ENCODE assay signal across 8 cellular contexts in genomic region chr19:55467236-55468053, GRCh38. TPM values are rescaled to one million over a fixed set of nuclear protein-coding genes. Genes with fewer than 3 reads are reported as not detected.
A peak's percentile ranks its signal among the peaks of the same experiment; 100 is the strongest.
DNase-seq lines count a peak whose midpoint lies in the region; ATAC-seq, FAIRE-seq and TF ChIP-seq lines count a peak whose summit lies in the region.

No MANE protein-coding gene starts in this region.

- TF ChIP-seq CTCF in sigmoid colon (IDR thresholded peaks at IDR 0.05), result peak; percentile 91 to 99 (median 94)

- intact Hi-C loops in Right ventricle myocardium superior (cut with DNase I), result loop anchor here (5.0 kb wide), 2 partner anchors 35 to 165 kb away; no protein-coding TSS in a partner anchor
- intact Hi-C loops in sigmoid colon (cut with DNase I), result loop anchor here (1.0 kb wide), 1 partner anchor 37 kb away; no protein-coding TSS in a partner anchor

- H3K4me1 ChIP-seq in sigmoid colon, result peaks cover 0 to 9% (median 4%) of the 10 kb centered on the region in 4 donors

- 25 to 33% methylated on average over 29 of the region's 29 CpGs for WGBS in sigmoid colon, 2 donors

- no peak for FAIRE-seq in H54 (lab: Jason Lieb, UNC)

- no peak for TF ChIP-seq POLR2A in H54 (IDR thresholded peaks at IDR 0.05; ENCODE audit: low read depth, low read length)
- TF ChIP-seq POLR2A in sigmoid colon (IDR thresholded peaks at IDR 0.05), result no peak

- H3K27me3 ChIP-seq in sigmoid colon, result no peaks in the 10 kb centered on the region

- H3K27ac ChIP-seq in sigmoid colon, result peak overlapping the region in 1 of 4 donors; percentile 36

- DNase-seq in CD1c-positive myeloid dendritic cell (ENCODE audit: extremely low spot score) (peak; percentile 75), H54 (ENCODE audit: insufficient read length, low spot score) (peak; percentile 93), RPMI7951 (ENCODE audit: low read depth) (peak; percentile 68), activated gamma-delta T cell treated with Interleukin-2 at 50 U/mL for 16 hours (peak; percentile 73), Right ventricle myocardium superior (peak; percentile 86), sigmoid colon (peak; percentile 84), NCI-H526 treated with DMSO at 0.1 percent for 48 hours (lab: John Stamatoyannopoulos, UW) (no peak), NCI-H2081 (lab: John Stamatoyannopoulos, UW) (no peak)

- peak; percentile 94 for ATAC-seq in Right ventricle myocardium superior (ENCODE audit: poor library complexity)

- no peaks in the 10 kb centered on the region for H3K9me3 ChIP-seq in sigmoid colon

- TF ChIP-seq EP300 in sigmoid colon (IDR thresholded peaks at IDR 0.05), result peak in 1 of 4 donors; percentile 30

- H3K4me3 ChIP-seq in sigmoid colon, result no peak overlapping the region

- no peaks in the 10 kb centered on the region for H3K36me3 ChIP-seq in sigmoid colon

RNA-seq across cellular contexts. Expression of gene C19orf85, which starts 2.9 kb away (rescaled TPM):
- total RNA-seq in RPMI7951 (2014; rRNA removed; shearing (Covaris generic)), result not detected in 2 replicates
- not detected for total RNA-seq in Right ventricle myocardium superior
- total RNA-seq in sigmoid colon, result not detected
- polyA plus RNA-seq in sigmoid colon, result under 1 TPM in 1 of 3 donors, not detected in 2; 0.07 TPM

RNA-seq across cellular contexts. Expression of gene ISOC2, which starts 6.0 kb away (rescaled TPM):
- total RNA-seq in RPMI7951 (2014; rRNA removed; shearing (Covaris generic)), result 81.9 and 120 TPM in 2 replicates
- total RNA-seq in Right ventricle myocardium superior, result 48.9 TPM
- 100 to 1,000 TPM in 2 of 4 donors, 10 to 100 TPM in 2; 90.3 to 114 (median 101) TPM for total RNA-seq in sigmoid colon
- 100 to 1,000 TPM; 147 to 173 (median 162) TPM for polyA plus RNA-seq in sigmoid colon

RNA-seq across cellular contexts. Expression of gene ZNF628, which starts 9.0 kb away (rescaled TPM):
- total RNA-seq in RPMI7951 (2014; rRNA removed; shearing (Covaris generic)), result 3.1 and 5.3 TPM in 2 replicates
- 4.7 TPM for total RNA-seq in Right ventricle myocardium superior
- total RNA-seq in sigmoid colon, result 10 to 100 TPM in 1 of 4 donors, 1 to 10 TPM in 3; 1.4 to 15.0 (median 3.7) TPM
- 10 to 100 TPM in 1 of 3 donors, 1 to 10 TPM in 2; 1.8 to 10.1 (median 2.5) TPM for polyA plus RNA-seq in sigmoid colon

RNA-seq across cellular contexts. Expression of gene NAT14, which starts 17.5 kb away (rescaled TPM):
- total RNA-seq in RPMI7951 (2014; rRNA removed; shearing (Covaris generic)), result 18.5 and 25.3 TPM in 2 replicates
- 2.9 TPM for total RNA-seq in Right ventricle myocardium superior
- 10 to 100 TPM in 1 of 4 donors, 1 to 10 TPM in 3; 6.4 to 10.5 (median 8.4) TPM for total RNA-seq in sigmoid colon
- polyA plus RNA-seq in sigmoid colon, result 10 to 100 TPM in 1 of 3 donors, 1 to 10 TPM in 2; 1.4 to 13.7 (median 2.4) TPM

RNA-seq across cellular contexts. Expression of gene SSC5D, which starts 20.8 kb away (rescaled TPM):
- total RNA-seq in RPMI7951 (2014; rRNA removed; shearing (Covaris generic)), result 3.2 and 3.6 TPM in 2 replicates
- total RNA-seq in Right ventricle myocardium superior, result 2.6 TPM
- total RNA-seq in sigmoid colon, result 10 to 100 TPM in 3 of 4 donors, 1 to 10 TPM in 1; 9.9 to 66.7 (median 19.2) TPM
- 1 to 10 TPM in 2 of 3 donors, not detected in 1; 1.2 to 3.8 TPM for polyA plus RNA-seq in sigmoid colon

Comparison
In these comparisons a context has a peak if more than half of its experiments do, and no peak if none do; other contexts are left out.
1. DNase-seq: peak in CD1c-positive myeloid dendritic cell (single experiment), H54 (single experiment), RPMI7951 (single experiment), activated gamma-delta T cell treated with Interleukin-2 at 50 U/mL for 16 hours (single experiment), Right ventricle myocardium superior (single experiment) and sigmoid colon (single experiment); none in NCI-H526 treated with DMSO at 0.1 percent for 48 hours (single experiment) and NCI-H2081 (0 of 2).